ENCODE assay signal across 8 cellular contexts in genomic region chr9:98118640-98119601, GRCh38. TPM values are rescaled to one million over a fixed set of nuclear protein-coding genes. Genes with fewer than 3 reads are reported as not detected.
DNase-seq lines count a peak whose midpoint lies in the region; ATAC-seq and TF ChIP-seq lines count a peak whose summit lies in the region.

Gene TRIM14, minus strand, starts transcription at chr9:98119222. Its CDS starts 34 bp downstream, at chr9:98119188.

- peaks cover 0 to 3% (median 0%) of the 10 kb centered on the region in 3 donors for H3K36me3 ChIP-seq in Peyer's patch
- H3K36me3 ChIP-seq in neutrophil = peaks cover 5% of the 10 kb centered on the region
- no peaks in the 10 kb centered on the region for H3K36me3 ChIP-seq in upper lobe of right lung

- ATAC-seq in HG03520 (IDR thresholded peaks at IDR 0.05; ENCODE audit: unreplicated experiment) (peak; percentile 45), foreskin keratinocyte (peak; percentile 85), upper lobe of right lung (peak; percentile 91)

- H3K4me1 ChIP-seq in Peyer's patch (peaks cover 0 to 45% (median 10%) of the 10 kb centered on the region in 4 donors), foreskin keratinocyte (peaks cover 7% of the 10 kb centered on the region), neutrophil (ENCODE audit: control insufficient read depth in 1 of 2, insufficient read depth in 1 of 2, low read depth in 1 of 2, low read length in 1 of 2) (peaks cover 45 to 49% of the 10 kb centered on the region in 2 experiments), upper lobe of right lung (peaks cover 15% of the 10 kb centered on the region)

- no peaks in the 10 kb centered on the region for H3K9me3 ChIP-seq in Peyer's patch
- no peaks in the 10 kb centered on the region for H3K9me3 ChIP-seq in neutrophil
- H3K9me3 ChIP-seq in upper lobe of right lung = no peaks in the 10 kb centered on the region

- peak; percentile 53 for TF ChIP-seq CTCF in C4-2B (conservative IDR thresholded peaks at IDR 0.05)
- peak in 2 of 6 experiments; percentile 21 to 24 for TF ChIP-seq CTCF in Peyer's patch (IDR thresholded peaks at IDR 0.05)
- peak; percentile 56 for TF ChIP-seq CTCF in foreskin keratinocyte (conservative IDR thresholded peaks at IDR 0.05)
- TF ChIP-seq CTCF in neutrophil (IDR thresholded peaks at IDR 0.05) = peak; percentile 33
- peak; percentile 11 for TF ChIP-seq CTCF in upper lobe of right lung (IDR thresholded peaks at IDR 0.05)

- H3K27me3 ChIP-seq in Peyer's patch (no peaks in the 10 kb centered on the region), foreskin keratinocyte (no peaks in the 10 kb centered on the region), neutrophil (no peaks in the 10 kb centered on the region), upper lobe of right lung (no peaks in the 10 kb centered on the region)

- H3K4me3 ChIP-seq in Peyer's patch (peak within 1 kb of the TSS; percentile 52 to 88 (median 80)), neutrophil (ENCODE audit: low read depth in 1 of 2, low read length in 1 of 2) (peak within 1 kb of the TSS; percentile 76 to 98), upper lobe of right lung (peak within 1 kb of the TSS; percentile 86)

- DNase-seq in GM19240 (ENCODE audit: insufficient read length, low spot score) = peak; percentile 71
- peak; percentile 72 to 90 (median 89) for DNase-seq in Peyer's patch
- DNase-seq in activated T-helper 9 cell treated with anti-CD3 and anti-CD28 coated beads, Interleukin-2, amount 50 U/mL, for 16 hours (ENCODE audit: low read depth) = peak; percentile 53
- peak; percentile 25 to 68 for DNase-seq in foreskin keratinocyte
- peak; percentile 93 for DNase-seq in upper lobe of right lung

- intact Hi-C loops in upper lobe of right lung (cut with DNase I) = no loop called here

- TF ChIP-seq POLR2A in Peyer's patch (IDR thresholded peaks at IDR 0.05) = peak; percentile 69 to 83

- H3K27ac ChIP-seq in C4-2B (peak within 1 kb of the TSS; percentile 86), Peyer's patch (peak within 1 kb of the TSS; percentile 88 to 99 (median 94)), foreskin keratinocyte (peak within 1 kb of the TSS; percentile 61), neutrophil (peak within 1 kb of the TSS; percentile 96), upper lobe of right lung (peak within 1 kb of the TSS; percentile 84)

RNA-seq across cellular contexts. Expression of gene TRIM14, which starts in this region (rescaled TPM):
- total RNA-seq in Peyer's patch (100 to 1,000 TPM in 1 of 4 donors, 10 to 100 TPM in 3; 61.1 to 101 (median 72.0) TPM), foreskin keratinocyte (32.1 and 35.0 TPM in 2 replicates), upper lobe of right lung (38.7 TPM)
- polyA plus RNA-seq in foreskin keratinocyte = 19.8 and 20.0 TPM in 2 replicates

Comparison
In these comparisons a context has a peak if more than half of its experiments do, and no peak if none do; other contexts are left out.
1. Peak in every context shown above with its lines: DNase-seq, ATAC-seq, H3K4me3 ChIP-seq and H3K27ac ChIP-seq.